25 cellular contexts compared by ENCODE assay signal in genomic region chr11:112499153-112499907, GRCh38.
DNase-seq lines count a peak whose midpoint lies in the region; ATAC-seq and TF ChIP-seq lines count a peak whose summit lies in the region.
"Had no signal": no experiment of that assay in that cellular context is flagged by ENCODE, and none has a peak within 500 bp of the region (broad histone marks: within the 10 kb centered on the region; RNA-seq: fewer than 3 reads in every experiment).

No MANE protein-coding gene starts in this region.

- H3K36me3 ChIP-seq in H7 (replicated peaks; ENCODE audit: control insufficient read depth, insufficient read depth, low read length): no peaks in the 10 kb centered on the region
- H3K36me3 ChIP-seq in osteoblast (ENCODE audit: insufficient read depth, low read length): no peaks in the 10 kb centered on the region
- H3K36me3 ChIP-seq in Caco-2 (ENCODE audit: control insufficient read depth, insufficient read depth, low read length): no peaks in the 10 kb centered on the region
- H3K36me3 ChIP-seq: thoracic aorta had no signal

- no peaks in the 10 kb centered on the region for H3K79me2 ChIP-seq in osteoblast (ENCODE audit: insufficient read depth, low read length)

- no peak for TF ChIP-seq CTCF in osteoblast (IDR thresholded peaks at IDR 0.05; ENCODE audit: extremely low read depth, low read depth, low read length)
- no peak for TF ChIP-seq CTCF in Caco-2 (IDR thresholded peaks at IDR 0.05; ENCODE audit: insufficient read depth in 1 of 2, low read depth in 1 of 2, low read length in 1 of 2, severe bottlenecking in 1 of 2, unreplicated experiment in 1 of 2)

- H4K20me1 ChIP-seq in osteoblast (ENCODE audit: insufficient read depth, low read length): no peaks in the 10 kb centered on the region

- no peaks in the 10 kb centered on the region for H3K36me3 Mint-ChIP-seq in Caco-2 (ENCODE audit: insufficient read depth, unreplicated experiment)
- H3K36me3 Mint-ChIP-seq: CD4-positive, alpha-beta memory T cell had no signal

- no peaks in the 10 kb centered on the region for H3K4me1 ChIP-seq in osteoblast (ENCODE audit: insufficient read depth, low read length)
- no peaks in the 10 kb centered on the region for H3K4me1 ChIP-seq in Caco-2
- H3K4me1 ChIP-seq: psoas muscle had no signal

- no peaks in the 10 kb centered on the region for H3K27me3 ChIP-seq in H7 (ENCODE audit: control insufficient read depth, insufficient read depth, low read length)
- H3K27me3 ChIP-seq in osteoblast (ENCODE audit: insufficient read depth, low read length): no peaks in the 10 kb centered on the region
- no peaks in the 10 kb centered on the region for H3K27me3 ChIP-seq in Caco-2 (replicated peaks; ENCODE audit: control insufficient read depth, insufficient read depth, low read length)
- H3K27me3 ChIP-seq: dorsolateral prefrontal cortex had no signal

- CTCF ChIA-PET in Caco-2 (lab: Charles Lee): interaction anchor here (0.6 kb wide), 1 partner anchor 45 kb away, joined by 3 read pairs; no protein-coding TSS in a partner anchor

- H3K27ac Mint-ChIP-seq in Caco-2 (ENCODE audit: unreplicated experiment): no peak overlapping the region
- H3K27ac Mint-ChIP-seq: activated CD8-positive, alpha-beta T cell treated with anti-CD3 and anti-CD28 coated beads, Interleukin-2, amount 10 ng/mL, durations not matched to agents 7 days and 5 days; activated naive CD4-positive, alpha-beta T cell treated with anti-CD3 and anti-CD28 coated beads for 36 hours had no signal

- DNase-seq in H7 (peak; percentile 51), NCI-H2081 treated with DMSO at 0.1 percent for 48 hours (lab: John Stamatoyannopoulos, UW) (peak; percentile 70), foreskin melanocyte (peak; percentile 16), osteoblast (ENCODE audit: insufficient read length, low spot score, missing footprints) (peak; percentile 25), NCI-H1092 treated with DMSO at 0.1 percent for 48 hours (lab: John Stamatoyannopoulos, UW) (no peak), Caco-2 (no peak)
- DNase-seq: activated CD8-positive, alpha-beta T cell treated with anti-CD3 and anti-CD28 coated beads, Interleukin-2, amount 10 ng/mL, durations not matched to agents 7 days and 5 days; activated naive CD4-positive, alpha-beta T cell treated with anti-CD3 and anti-CD28 coated beads for 36 hours; activated T-cell treated with anti-CD3 and anti-CD28 coated beads, Interleukin-2, amount 50 U/mL, for 1 hour; CD4-positive, alpha-beta memory T cell; DMS79; dorsolateral prefrontal cortex; foreskin fibroblast; hippocampal formation; NCI-H1105 treated with DMSO at 0.1 percent for 48 hours; NCI-H345; psoas muscle; RPMI8226; stimulated activated CD4-positive, alpha-beta T cell treated with anti-CD3 and anti-CD28 coated beads, Interleukin-2, amount 100 ng/mL, for 24 hours; stimulated activated naive CD4-positive, alpha-beta T cell had no signal

- H3K4me3 ChIP-seq in H7 (ENCODE audit: insufficient read depth, low read depth, low read length) (no peak overlapping the region), osteoblast (ENCODE audit: insufficient read depth, low read length) (no peak overlapping the region), Caco-2 (ENCODE audit: low read depth, low read length) (no peak overlapping the region)
- H3K4me3 ChIP-seq: dorsolateral prefrontal cortex, psoas muscle, skin epidermis, thoracic aorta had no signal

- no peak overlapping the region for H2AFZ ChIP-seq in osteoblast (ENCODE audit: low read length)

- POLR2A ChIA-PET in Caco-2 (lab: Charles Lee): no interaction called here

- no TSS peak for BruUV-seq in Caco-2 (replicated peaks; lab: Mats Ljungman, UMichigan)

- peaks cover 22% of the 10 kb centered on the region for H3K27me3 Mint-ChIP-seq in Caco-2 (ENCODE audit: insufficient read depth, unreplicated experiment)

- H3K4me2 ChIP-seq in osteoblast (ENCODE audit: insufficient read depth, low read length): no peak overlapping the region

- ATAC-seq in GM19397 (IDR thresholded peaks at IDR 0.05; ENCODE audit: unreplicated experiment): no peak
- ATAC-seq: activated CD8-positive, alpha-beta T cell treated with anti-CD3 and anti-CD28 coated beads, Interleukin-2, amount 10 ng/mL, durations not matched to agents 7 days and 5 days; psoas muscle; SK-N-SH treated with all-trans-retinoic acid at 6 μM for 48 hours had no signal

- no peaks in the 10 kb centered on the region for H3K4me1 Mint-ChIP-seq in Caco-2 (ENCODE audit: low read depth, unreplicated experiment)

- H3K4me3 Mint-ChIP-seq in Caco-2 (ENCODE audit: unreplicated experiment): no peak overlapping the region
- H3K4me3 Mint-ChIP-seq: activated CD8-positive, alpha-beta T cell treated with anti-CD3 and anti-CD28 coated beads, Interleukin-2, amount 10 ng/mL, durations not matched to agents 7 days and 5 days; activated naive CD4-positive, alpha-beta T cell treated with anti-CD3 and anti-CD28 coated beads for 36 hours; CD4-positive, alpha-beta memory T cell had no signal

- intact Hi-C loops in Caco-2 (cut with micrococcal nuclease; ENCODE audit: unreplicated experiment): no loop called here

- no peaks in the 10 kb centered on the region for H3K9me3 Mint-ChIP-seq in Caco-2 (ENCODE audit: unreplicated experiment)
- H3K9me3 Mint-ChIP-seq: activated naive CD4-positive, alpha-beta T cell treated with anti-CD3 and anti-CD28 coated beads for 36 hours; CD4-positive, alpha-beta memory T cell had no signal

- no peak overlapping the region for H3K27ac ChIP-seq in osteoblast (ENCODE audit: low read depth, low read length)
- H3K27ac ChIP-seq: dorsolateral prefrontal cortex, epithelial cell of prostate, psoas muscle, skin epidermis, thoracic aorta had no signal

- no peaks in the 10 kb centered on the region for H3K9me3 ChIP-seq in osteoblast (ENCODE audit: low read depth, low read length)
- peaks cover 4% of the 10 kb centered on the region; the same call in 1 of the 2 replicates for H3K9me3 ChIP-seq in Caco-2
- H3K9me3 ChIP-seq: psoas muscle, thoracic aorta had no signal

Comparison
In these comparisons a context has a peak if more than half of its experiments do, and no peak if none do; other contexts are left out.
1. DNase-seq: peak in H7 (single experiment), NCI-H2081 treated with DMSO at 0.1 percent for 48 hours (single experiment), foreskin melanocyte (single experiment) and osteoblast (single experiment); none in NCI-H1092 treated with DMSO at 0.1 percent for 48 hours (single experiment) and Caco-2 (0 of 2).